Comparison of ENCODE assay signal across 20 cellular contexts in the genomic region with DNA sequence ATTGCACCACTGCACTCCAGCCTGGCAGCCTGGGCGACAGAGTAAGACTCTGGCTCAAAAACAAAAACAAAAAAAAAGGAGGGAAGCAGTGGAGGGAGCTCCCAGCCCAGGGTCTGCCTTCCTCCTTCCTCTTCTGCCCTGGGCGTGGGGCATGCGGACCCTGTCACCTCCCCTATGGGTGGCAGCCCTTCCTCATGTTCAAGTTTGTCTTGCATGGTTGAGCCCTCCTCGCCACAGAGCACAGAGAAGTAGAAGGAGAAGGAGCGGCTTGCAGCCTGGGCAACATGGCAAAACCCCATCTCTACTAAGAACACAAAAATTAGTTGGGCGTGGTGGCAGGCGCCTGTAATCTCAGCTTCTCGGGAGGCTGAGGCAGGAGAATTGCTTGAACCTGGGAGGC. TPM values are rescaled to one million over a fixed set of nuclear protein-coding genes. Genes with fewer than 3 reads are reported as not detected.
"Had no signal": no experiment of that assay in that cellular context is flagged by ENCODE, and none has a peak within 500 bp of the region (broad histone marks: within the 10 kb centered on the region; RNA-seq: fewer than 3 reads in every experiment).

No MANE protein-coding gene starts in this region.

- H3K79me2 ChIP-seq: parathyroid adenoma had no signal

- H3K4me1 ChIP-seq: foreskin keratinocyte, neural progenitor cell, prostate gland, right lobe of liver had no signal

- H3K9ac ChIP-seq: neural progenitor cell, parathyroid adenoma had no signal

- H3K4me1 Mint-ChIP-seq: natural killer cell had no signal

- H3K4me3 Mint-ChIP-seq: natural killer cell; neural progenitor cell; stimulated activated naive B cell treated with anti-CD40 and anti-IgM and Interleukin-4, amounts not matched to agents 10 μg/mL and 1 μg/mL and 100 μg/mL, for 72 hours; stimulated activated naive CD8-positive, alpha-beta T cell treated with anti-CD3 and anti-CD28 coated beads, Interleukin-15, amount 100 ng/mL, for 72 hours; type B pancreatic cell had no signal

- H2AFZ ChIP-seq: neural progenitor cell had no signal

- H3K36me3 ChIP-seq: esophagus squamous epithelium, neural progenitor cell, prostate gland, right lobe of liver had no signal

- ATAC-seq: foreskin keratinocyte; natural killer cell; stimulated activated naive CD8-positive, alpha-beta T cell treated with anti-CD3 and anti-CD28 coated beads, Interleukin-15, amount 100 ng/mL, for 72 hours had no signal

- H3K27me3 ChIP-seq: esophagus squamous epithelium, foreskin keratinocyte, neural progenitor cell, right lobe of liver had no signal

- H3K4me2 ChIP-seq: neural progenitor cell had no signal

- H3K27ac Mint-ChIP-seq: natural killer cell; stimulated activated naive B cell treated with anti-CD40 and anti-IgM and Interleukin-4, amounts not matched to agents 10 μg/mL and 1 μg/mL and 100 μg/mL, for 72 hours; stimulated activated naive CD8-positive, alpha-beta T cell treated with anti-CD3 and anti-CD28 coated beads, Interleukin-15, amount 100 ng/mL, for 72 hours; type B pancreatic cell had no signal

- H3K9me3 Mint-ChIP-seq: natural killer cell had no signal

- DNase-seq: cerebellar nuclear complex; dermis blood vessel endothelial cell; esophagus squamous epithelium; foreskin keratinocyte; mucosa of descending colon; natural killer cell; occipital lobe; right lobe of liver; stimulated activated CD4-positive, alpha-beta T cell treated with anti-CD3 and anti-CD28 coated beads, Interleukin-2, amount 100 ng/mL, for 24 hours; stimulated activated CD4-positive, alpha-beta T cell treated with anti-CD3 and anti-CD28 coated beads, Interleukin-4, amount 100 ng/mL, for 4 hours; stimulated activated naive B cell treated with anti-CD40 and anti-IgM and Interleukin-4, amounts not matched to agents 10 μg/mL and 1 μg/mL and 100 μg/mL, for 72 hours; stimulated activated naive CD8-positive, alpha-beta T cell treated with anti-CD3 and anti-CD28 coated beads, Interleukin-15, amount 100 ng/mL, for 72 hours; substantia nigra had no signal

- H3K4me3 ChIP-seq: esophagus squamous epithelium, mucosa of descending colon, neural progenitor cell, prostate gland, right lobe of liver, skin epidermis had no signal

- H3K27ac ChIP-seq: esophagus squamous epithelium, foreskin keratinocyte, neural progenitor cell, parathyroid adenoma, prostate gland, skin epidermis had no signal

- FAIRE-seq: colon had no signal

- H3K27me3 Mint-ChIP-seq: stimulated activated naive CD8-positive, alpha-beta T cell treated with anti-CD3 and anti-CD28 coated beads, Interleukin-15, amount 100 ng/mL, for 72 hours; type B pancreatic cell had no signal

- H3K9me3 ChIP-seq: prostate gland, right lobe of liver had no signal

RNA-seq across cellular contexts. Expression of gene CEP295NL, which starts 43.6 kb away (rescaled TPM):
- polyA plus RNA-seq: foreskin keratinocyte, liver had no signal
